Comparison of ENCODE assay signal across 20 cellular contexts in the genomic region with DNA sequence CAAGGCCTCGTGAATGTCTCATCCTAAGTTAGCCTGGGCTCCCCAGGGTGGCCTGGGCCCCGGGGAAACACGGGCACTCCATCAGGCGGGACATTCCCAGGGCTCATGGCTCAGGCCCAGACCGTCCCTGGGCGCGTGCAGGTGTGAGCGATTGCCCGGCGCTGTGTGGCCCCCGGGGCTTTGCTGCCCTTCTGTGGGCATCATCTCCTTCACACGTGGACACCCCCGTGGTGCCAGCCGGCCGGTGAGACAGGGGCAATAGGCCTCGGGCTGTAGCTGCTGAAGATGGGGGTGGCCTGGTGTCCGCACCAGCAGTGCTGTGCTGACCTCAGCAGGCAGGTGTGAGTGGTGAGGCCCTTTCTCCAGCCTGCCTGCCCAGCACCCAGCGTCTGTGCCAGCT. TPM values are rescaled to one million over a fixed set of nuclear protein-coding genes. Genes with fewer than 3 reads are reported as not detected.
DNase-seq lines count a peak whose midpoint lies in the region; ATAC-seq and TF ChIP-seq lines count a peak whose summit lies in the region.
"Had no signal": no experiment of that assay in that cellular context is flagged by ENCODE, and none has a peak within 500 bp of the region (broad histone marks: within the 10 kb centered on the region; RNA-seq: fewer than 3 reads in every experiment).

No MANE protein-coding gene starts in this region.

- H3K9me2 ChIP-seq in OCI-LY1 (ENCODE audit: low read depth, low read length) = no peaks in the 10 kb centered on the region

- intact Hi-C loops in vagina (cut with DNase I) = loop anchor here (10.0 kb wide), 1 partner anchor 271 kb away; no protein-coding TSS in a partner anchor

- no peak for TF ChIP-seq CTCF in 22Rv1 (IDR thresholded peaks at IDR 0.05)
- TF ChIP-seq CTCF in OCI-LY1 (IDR thresholded peaks at IDR 0.05; ENCODE audit: low read length) = 0 out of 2 replicates have a peak, but pooled peaks have one; percentile 5
- TF ChIP-seq CTCF in liver (IDR thresholded peaks at IDR 0.05; ENCODE audit: low read depth, low read length, missing input control) = no peak
- no peak for TF ChIP-seq CTCF in vagina (IDR thresholded peaks at IDR 0.05)

- H3F3A ChIP-seq in OCI-LY1 (ENCODE audit: insufficient read depth, low read length) = peaks cover 13% of the 10 kb centered on the region

- WGBS in liver = 81% methylated on average over 18 of the region's 18 CpGs

- H3K27ac ChIP-seq in 22Rv1 (peak overlapping the region; percentile 12; the same call in 1 of the 2 replicates), OCI-LY1 (ENCODE audit: low read depth, low read length, poor library complexity, severe bottlenecking) (peak overlapping the region; percentile 100), liver (ENCODE audit: low read depth in 1 of 2, low read length in 2 of 2) (peak overlapping the region; percentile 28 to 34), vagina (no peak overlapping the region)
- H3K27ac ChIP-seq in BLaER1 treated with 17β-estradiol and CSF1 and Interleukin-3, amounts not matched to agents 10 nM and 100 nM = peak overlapping the region in 5 of 11 experiments; percentile 10 to 99 (median 29); a peak in 6 of 22 replicates
- H3K27ac ChIP-seq: SJSA1 had no signal

- H3K4me1 ChIP-seq in BLaER1 treated with 17β-estradiol and CSF1 and Interleukin-3, amounts not matched to agents 10 nM and 100 nM = peaks cover 57 to 92% (median 88%) of the 10 kb centered on the region in 10 experiments
- H3K4me1 ChIP-seq in OCI-LY1 (ENCODE audit: insufficient read depth, low read length, severe bottlenecking) (peaks cover 76% of the 10 kb centered on the region), liver (ENCODE audit: control insufficient read depth in 4 of 4, insufficient read depth in 4 of 4, low read length in 3 of 4) (peaks cover 15 to 72% (median 50%) of the 10 kb centered on the region in 4 donors), vagina (peaks cover 35% of the 10 kb centered on the region)

- H3K9me3 ChIP-seq in BLaER1 treated with 17β-estradiol and CSF1 and Interleukin-3, amounts not matched to agents 10 nM and 100 nM (replicated peaks in 1 of 11) = no peaks in the 10 kb centered on the region
- H3K9me3 ChIP-seq in OCI-LY1 (ENCODE audit: low read length) (no peaks in the 10 kb centered on the region), liver (ENCODE audit: control insufficient read depth in 4 of 4, low read length in 3 of 4) (no peaks in the 10 kb centered on the region), vagina (no peaks in the 10 kb centered on the region)
- H3K9me3 ChIP-seq: MG63, SJSA1 had no signal

- H3K36me3 ChIP-seq in BLaER1 treated with 17β-estradiol and CSF1 and Interleukin-3, amounts not matched to agents 10 nM and 100 nM = peaks cover 37 to 65% (median 56%) of the 10 kb centered on the region in 11 experiments
- peaks cover 67% of the 10 kb centered on the region for H3K36me3 ChIP-seq in OCI-LY1 (ENCODE audit: insufficient read depth, low read length)
- H3K36me3 ChIP-seq in liver (ENCODE audit: control insufficient read depth in 4 of 4, insufficient read depth in 3 of 4, low read depth in 1 of 4, low read length in 3 of 4) = peaks cover 0 to 33% (median 1%) of the 10 kb centered on the region in 4 donors
- H3K36me3 ChIP-seq in vagina = peaks cover 0 to 24% of the 10 kb centered on the region in 2 donors

- no peak for DNase-seq in vagina (ENCODE audit: extremely low spot score in 2 of 2)
- DNase-seq: ACHN, AML-193, DND-41, GOT3, MG63, NCI-H1105 treated with DMSO at 0.1 percent for 48 hours, NCI-H1930, NCI-H2171, NCI-H446, NCI-H69, PC-3, SW 1271 had no signal

- peaks cover 0 to 35% (median 0%) of the 10 kb centered on the region in 11 experiments; a peak in 6 of 22 replicates for H3K27me3 ChIP-seq in BLaER1 treated with 17β-estradiol and CSF1 and Interleukin-3, amounts not matched to agents 10 nM and 100 nM
- H3K27me3 ChIP-seq in OCI-LY1 (ENCODE audit: insufficient read depth, low read length) = no peaks in the 10 kb centered on the region
- H3K27me3 ChIP-seq in liver (ENCODE audit: control insufficient read depth in 4 of 4, insufficient read depth in 4 of 4, low read length in 3 of 4) = no peaks in the 10 kb centered on the region
- H3K27me3 ChIP-seq in vagina = no peaks in the 10 kb centered on the region
- H3K27me3 ChIP-seq: MG63, SJSA1 had no signal

- ATAC-seq in GM19455 (IDR thresholded peaks at IDR 0.05; ENCODE audit: unreplicated experiment) = no peak
- ATAC-seq in HG03457 (IDR thresholded peaks at IDR 0.05; ENCODE audit: unreplicated experiment) = no peak
- ATAC-seq: PC-3 had no signal

- H3K4me2 ChIP-seq in BLaER1 treated with 17β-estradiol and CSF1 and Interleukin-3, amounts not matched to agents 10 nM and 100 nM = peak overlapping the region in 10 of 11 experiments; percentile 86 to 100 (median 98); a peak in 19 of 22 replicates
- peak overlapping the region; percentile 14; the same call in 1 of the 2 replicates for H3K4me2 ChIP-seq in OCI-LY1 (ENCODE audit: low read length)

- no peak overlapping the region for H3K4me3 ChIP-seq in BLaER1 treated with 17β-estradiol and CSF1 and Interleukin-3, amounts not matched to agents 10 nM and 100 nM
- H3K4me3 ChIP-seq in OCI-LY1 (ENCODE audit: low read depth, low read length, poor library complexity, severe bottlenecking) (no peak overlapping the region), liver (ENCODE audit: low read depth in 1 of 3, low read length in 3 of 3) (no peak overlapping the region), vagina (no peak overlapping the region)
- H3K4me3 ChIP-seq: MG63, SJSA1 had no signal

- H3K79me2 ChIP-seq in OCI-LY1 (ENCODE audit: insufficient read depth, low read length) = no peaks in the 10 kb centered on the region

- H3K9ac ChIP-seq in BLaER1 treated with 17β-estradiol and CSF1 and Interleukin-3, amounts not matched to agents 10 nM and 100 nM = peak overlapping the region in 7 of 11 experiments; percentile 12 to 99 (median 96); a peak in 9 of 22 replicates
- H3K9ac ChIP-seq in OCI-LY1 (ENCODE audit: low read length) (no peak overlapping the region; the same call in 1 of the 2 replicates), liver (ENCODE audit: low read depth in 1 of 2, low read length in 2 of 2) (no peak overlapping the region)

- no peak for TF ChIP-seq POLR2A in vagina (IDR thresholded peaks at IDR 0.05)

- no peak for TF ChIP-seq RAD21 in liver (IDR thresholded peaks at IDR 0.05)

- no peak overlapping the region for H2AFZ ChIP-seq in OCI-LY1 (ENCODE audit: low read length)

- H4K20me1 ChIP-seq in BLaER1 treated with 17β-estradiol and CSF1 and Interleukin-3, amounts not matched to agents 10 nM and 100 nM = peaks cover 32 to 95% (median 81%) of the 10 kb centered on the region in 11 experiments; a peak in 21 of 22 replicates
- no peaks in the 10 kb centered on the region for H4K20me1 ChIP-seq in OCI-LY1 (ENCODE audit: insufficient read depth, low read length)

TF ChIP-seq in liver, 16 proteins besides CTCF, POLR2A, EP300 and RAD21 (continues in another document):
- TF ChIP-seq JUND (IDR thresholded peaks at IDR 0.05) (no peak), RXRA (IDR thresholded peaks at IDR 0.05) (no peak), SP1 (IDR thresholded peaks at IDR 0.05) (no peak), GABPA (IDR thresholded peaks at IDR 0.05 in 1 of 2, conservative IDR thresholded peaks at IDR 0.05 in 1 of 2) (no peak), EGR1 (IDR thresholded peaks at IDR 0.05; ENCODE audit: low read depth in 2 of 2) (no peak), MAX (IDR thresholded peaks at IDR 0.05) (no peak), YY1 (IDR thresholded peaks at IDR 0.05) (no peak), FOXA2 (IDR thresholded peaks at IDR 0.05) (no peak), TAF1 (conservative IDR thresholded peaks at IDR 0.05) (no peak)
- TF ChIP-seq, protein P1, sequence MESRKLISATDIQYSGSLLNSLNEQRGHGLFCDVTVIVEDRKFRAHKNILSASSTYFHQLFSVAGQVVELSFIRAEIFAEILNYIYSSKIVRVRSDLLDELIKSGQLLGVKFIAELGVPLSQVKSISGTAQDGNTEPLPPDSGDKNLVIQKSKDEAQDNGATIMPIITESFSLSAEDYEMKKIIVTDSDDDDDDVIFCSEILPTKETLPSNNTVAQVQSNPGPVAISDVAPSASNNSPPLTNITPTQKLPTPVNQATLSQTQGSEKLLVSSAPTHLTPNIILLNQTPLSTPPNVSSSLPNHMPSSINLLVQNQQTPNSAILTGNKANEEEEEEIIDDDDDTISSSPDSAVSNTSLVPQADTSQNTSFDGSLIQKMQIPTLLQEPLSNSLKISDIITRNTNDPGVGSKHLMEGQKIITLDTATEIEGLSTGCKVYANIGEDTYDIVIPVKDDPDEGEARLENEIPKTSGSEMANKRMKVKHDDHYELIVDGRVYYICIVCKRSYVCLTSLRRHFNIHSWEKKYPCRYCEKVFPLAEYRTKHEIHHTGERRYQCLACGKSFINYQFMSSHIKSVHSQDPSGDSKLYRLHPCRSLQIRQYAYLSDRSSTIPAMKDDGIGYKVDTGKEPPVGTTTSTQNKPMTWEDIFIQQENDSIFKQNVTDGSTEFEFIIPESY (IDR thresholded peaks at IDR 0.05) = no peak

RNA-seq across cellular contexts. Expression of gene SELENOO, which starts 4.6 kb away (rescaled TPM):
- total RNA-seq in liver (10 to 100 TPM; 16.4 to 58.9 TPM), vagina (39.0 TPM)
- 10 to 100 TPM; 25.5 to 59.2 TPM for polyA plus RNA-seq in liver

RNA-seq across cellular contexts. Expression of gene TRABD, which starts 10.5 kb away (rescaled TPM):
- total RNA-seq in liver (10 to 100 TPM; 10.5 to 18.3 TPM), vagina (40.3 TPM)
- 10 to 100 TPM; 14.4 to 29.7 TPM for polyA plus RNA-seq in liver

RNA-seq across cellular contexts. Expression of gene PANX2, which starts 25.7 kb away (rescaled TPM):
- total RNA-seq in liver (1 to 10 TPM in 1 of 2 donors, under 1 TPM in 1; 0.56 to 2.3 TPM), vagina (4.2 TPM)
- polyA plus RNA-seq in liver = 10 to 100 TPM in 1 of 2 donors, under 1 TPM in 1; 0.39 to 14.8 TPM

RNA-seq across cellular contexts. Expression of gene TUBGCP6, which starts 48.6 kb away (rescaled TPM):
- total RNA-seq in liver (10 to 100 TPM; 20.9 to 31.7 TPM), vagina (45.4 TPM)
- polyA plus RNA-seq in liver = 10 to 100 TPM in 1 of 2 donors, 1 to 10 TPM in 1; 9.3 to 11.9 TPM

RNA-seq across cellular contexts. Expression of gene HDAC10, which starts 54.8 kb away (rescaled TPM):
- total RNA-seq in liver = 10 to 100 TPM; 11.4 to 18.2 TPM
- polyA plus RNA-seq in liver = 10 to 100 TPM in 1 of 2 donors, 1 to 10 TPM in 1; 6.2 to 15.9 TPM
- 29.2 TPM for total RNA-seq in vagina

Comparison
In these comparisons a context has a peak if more than half of its experiments do, and no peak if none do; other contexts are left out.
1. H3K9ac ChIP-seq: peak in BLaER1 treated with 17β-estradiol and CSF1 and Interleukin-3, amounts not matched to agents 10 nM and 100 nM (7 of 11); none in OCI-LY1 (single experiment) and liver (0 of 2).